ENCODE assay signal across 12 cellular contexts in the genomic region with DNA sequence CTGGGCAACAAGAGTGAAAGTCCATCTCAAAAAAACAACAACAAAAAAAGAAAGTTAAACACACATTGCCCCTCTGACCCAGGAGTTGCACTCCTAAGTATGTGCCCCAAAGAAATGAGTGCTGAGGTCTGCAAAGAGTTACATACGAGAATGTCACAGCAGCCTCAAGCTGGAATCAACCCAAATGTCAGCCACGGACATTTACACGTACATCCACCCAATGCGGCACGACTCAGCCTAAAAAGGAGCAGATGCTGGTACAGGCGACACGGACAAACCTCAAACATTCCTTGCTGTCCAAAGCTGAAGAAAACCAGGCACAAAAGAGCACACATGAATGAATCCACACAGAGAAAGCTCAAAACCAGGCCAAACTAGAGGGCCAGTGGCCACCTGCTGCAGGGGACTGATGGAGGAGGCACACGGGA. TPM values are rescaled to one million over a fixed set of nuclear protein-coding genes. Genes with fewer than 3 reads are reported as not detected.
DNase-seq lines count a peak whose midpoint lies in the region; ATAC-seq and TF ChIP-seq lines count a peak whose summit lies in the region.
"Had no signal": no experiment of that assay in that cellular context is flagged by ENCODE, and none has a peak within 500 bp of the region (broad histone marks: within the 10 kb centered on the region; RNA-seq: fewer than 3 reads in every experiment).

No MANE protein-coding gene starts in this region.

- no peak for TF ChIP-seq CTCF in SU-DHL-6 (IDR thresholded peaks at IDR 0.05; ENCODE audit: insufficient read depth, low read length, poor library complexity, severe bottlenecking)
- TF ChIP-seq CTCF in GM23338 (conservative IDR thresholded peaks at IDR 0.05; ENCODE audit: low read depth in 2 of 2): no peak

- no peak overlapping the region for H3K4me3 Mint-ChIP-seq in GM23338
- H3K4me3 Mint-ChIP-seq: nephron progenitor cell had no signal

- H3K79me2 ChIP-seq in SU-DHL-6 (ENCODE audit: insufficient read depth, low read length): peaks cover 86% of the 10 kb centered on the region
- H3K79me2 ChIP-seq in GM23338 (replicated peaks; ENCODE audit: insufficient read depth): peaks cover 40% of the 10 kb centered on the region

- H3K4me1 ChIP-seq in subcutaneous abdominal adipose tissue (ENCODE audit: control insufficient read depth in 5 of 5, insufficient read depth in 5 of 5, low read length in 5 of 5) (peaks cover 51 to 93% (median 86%) of the 10 kb centered on the region in 5 donors), GM23338 (ENCODE audit: insufficient read depth) (peaks cover 24% of the 10 kb centered on the region)

- peaks cover 9% of the 10 kb centered on the region for H3K27me3 Mint-ChIP-seq in GM23338 (ENCODE audit: insufficient read depth, low read depth, poor library complexity)

- H3K4me1 Mint-ChIP-seq in GM23338: peaks cover 52% of the 10 kb centered on the region

- H4K20me1 ChIP-seq in SU-DHL-6 (ENCODE audit: low read depth, low read length) (no peaks in the 10 kb centered on the region), GM23338 (replicated peaks; ENCODE audit: insufficient read depth) (peaks cover 16% of the 10 kb centered on the region)

- no peak overlapping the region; the same call in 1 of the 2 replicates for H3K27ac Mint-ChIP-seq in GM23338
- H3K27ac Mint-ChIP-seq: nephron progenitor cell had no signal

- H3K9me3 Mint-ChIP-seq in GM23338: no peaks in the 10 kb centered on the region
- H3K9me3 Mint-ChIP-seq: nephron progenitor cell had no signal

- ATAC-seq in GM23338: no peak
- ATAC-seq: HCT116 had no signal

- H3K36me3 Mint-ChIP-seq in GM23338 (ENCODE audit: low read depth): no peaks in the 10 kb centered on the region

- H3K4me2 ChIP-seq in SU-DHL-6 (ENCODE audit: low read depth, low read length, poor library complexity, severe bottlenecking) (peak overlapping the region; percentile 57), GM23338 (no peak overlapping the region)

- H3K9me3 ChIP-seq in SU-DHL-6 (ENCODE audit: insufficient read depth, low read length): no peaks in the 10 kb centered on the region
- H3K9me3 ChIP-seq in subcutaneous abdominal adipose tissue (ENCODE audit: control insufficient read depth in 5 of 5, low read length in 5 of 5): no peaks in the 10 kb centered on the region

- no peak overlapping the region for H2AFZ ChIP-seq in SU-DHL-6 (ENCODE audit: low read depth, low read length, severe bottlenecking)
- no peak overlapping the region for H2AFZ ChIP-seq in GM23338

- H3K36me3 ChIP-seq in SU-DHL-6 (ENCODE audit: low read length) (no peaks in the 10 kb centered on the region), subcutaneous abdominal adipose tissue (ENCODE audit: control insufficient read depth in 5 of 5, insufficient read depth in 5 of 5, low read length in 5 of 5) (peaks cover 0 to 3% (median 0%) of the 10 kb centered on the region in 5 donors), GM23338 (ENCODE audit: insufficient read depth) (no peaks in the 10 kb centered on the region)

- no peaks in the 10 kb centered on the region for H3K27me3 ChIP-seq in SU-DHL-6 (ENCODE audit: low read length)
- no peaks in the 10 kb centered on the region for H3K27me3 ChIP-seq in subcutaneous abdominal adipose tissue (ENCODE audit: control insufficient read depth in 5 of 5, insufficient read depth in 4 of 5, low read length in 5 of 5)
- H3K27me3 ChIP-seq in GM23338 (ENCODE audit: insufficient read depth): no peaks in the 10 kb centered on the region

- DNase-seq in NCI-H2171 treated with DMSO at 0.1 percent for 48 hours (lab: John Stamatoyannopoulos, UW) (peak; percentile 33), NCI-H2171 (lab: John Stamatoyannopoulos, UW) (no peak), hepatic stellate cell (ENCODE audit: low spot score) (peak; percentile 50), GM23338 (ENCODE audit: low spot score) (no peak), GDM1 (lab: John Stamatoyannopoulos, UW) (no peak)
- no peak for DNase-seq in stimulated activated CD4-positive, alpha-beta T cell treated with anti-CD3 and anti-CD28 coated beads, Interleukin-1b, Interleukin-23, amount 100 ng/mL, for 48 hours
- DNase-seq: NCI-H748 treated with DMSO at 0.1 percent for 48 hours, nephron progenitor cell, T1000 had no signal

- peaks cover 32% of the 10 kb centered on the region for H3F3A ChIP-seq in SU-DHL-6 (ENCODE audit: insufficient read depth)
- 0 out of 2 replicates have a peak, but pooled peaks cover 4% of the 10 kb centered on the region for H3F3A ChIP-seq in GM23338 (replicated peaks; ENCODE audit: low read depth)

- H3K9me2 ChIP-seq in SU-DHL-6 (replicated peaks; ENCODE audit: insufficient read depth, low read length) (no peaks in the 10 kb centered on the region), GM23338 (ENCODE audit: insufficient read depth) (no peaks in the 10 kb centered on the region)

- H3K4me3 ChIP-seq in SU-DHL-6 (ENCODE audit: insufficient read depth, low read length, poor library complexity, severe bottlenecking) (peak overlapping the region; percentile 22), subcutaneous abdominal adipose tissue (ENCODE audit: low read depth in 1 of 5, low read length in 5 of 5) (peak overlapping the region in 2 of 5 donors; percentile 6 to 22), GM23338 (no peak overlapping the region)

- H3K27ac ChIP-seq in SU-DHL-6 (ENCODE audit: low read depth, low read length) (peak overlapping the region; percentile 95), subcutaneous abdominal adipose tissue (ENCODE audit: low read depth, low read length) (peak overlapping the region; percentile 89), GM23338 (ENCODE audit: low read depth) (no peak overlapping the region)

- H3K9ac ChIP-seq in SU-DHL-6 (ENCODE audit: low read length): peak overlapping the region; percentile 48
- no peak overlapping the region for H3K9ac ChIP-seq in subcutaneous abdominal adipose tissue (ENCODE audit: low read length in 5 of 5)

TF ChIP-seq in GM23338, 12 proteins besides CTCF, POLR2A, EP300 and RAD21 (continues in another document):
- TF ChIP-seq POLR2AphosphoS5 (IDR thresholded peaks at IDR 0.05; ENCODE audit: low read depth) (no peak), ZNF331 (CRISPR knock-in tag; IDR thresholded peaks at IDR 0.05; ENCODE audit: low read depth) (no peak), JUNB (IDR thresholded peaks at IDR 0.05; ENCODE audit: unreplicated experiment) (no peak)
- TF ChIP-seq, protein P1, sequence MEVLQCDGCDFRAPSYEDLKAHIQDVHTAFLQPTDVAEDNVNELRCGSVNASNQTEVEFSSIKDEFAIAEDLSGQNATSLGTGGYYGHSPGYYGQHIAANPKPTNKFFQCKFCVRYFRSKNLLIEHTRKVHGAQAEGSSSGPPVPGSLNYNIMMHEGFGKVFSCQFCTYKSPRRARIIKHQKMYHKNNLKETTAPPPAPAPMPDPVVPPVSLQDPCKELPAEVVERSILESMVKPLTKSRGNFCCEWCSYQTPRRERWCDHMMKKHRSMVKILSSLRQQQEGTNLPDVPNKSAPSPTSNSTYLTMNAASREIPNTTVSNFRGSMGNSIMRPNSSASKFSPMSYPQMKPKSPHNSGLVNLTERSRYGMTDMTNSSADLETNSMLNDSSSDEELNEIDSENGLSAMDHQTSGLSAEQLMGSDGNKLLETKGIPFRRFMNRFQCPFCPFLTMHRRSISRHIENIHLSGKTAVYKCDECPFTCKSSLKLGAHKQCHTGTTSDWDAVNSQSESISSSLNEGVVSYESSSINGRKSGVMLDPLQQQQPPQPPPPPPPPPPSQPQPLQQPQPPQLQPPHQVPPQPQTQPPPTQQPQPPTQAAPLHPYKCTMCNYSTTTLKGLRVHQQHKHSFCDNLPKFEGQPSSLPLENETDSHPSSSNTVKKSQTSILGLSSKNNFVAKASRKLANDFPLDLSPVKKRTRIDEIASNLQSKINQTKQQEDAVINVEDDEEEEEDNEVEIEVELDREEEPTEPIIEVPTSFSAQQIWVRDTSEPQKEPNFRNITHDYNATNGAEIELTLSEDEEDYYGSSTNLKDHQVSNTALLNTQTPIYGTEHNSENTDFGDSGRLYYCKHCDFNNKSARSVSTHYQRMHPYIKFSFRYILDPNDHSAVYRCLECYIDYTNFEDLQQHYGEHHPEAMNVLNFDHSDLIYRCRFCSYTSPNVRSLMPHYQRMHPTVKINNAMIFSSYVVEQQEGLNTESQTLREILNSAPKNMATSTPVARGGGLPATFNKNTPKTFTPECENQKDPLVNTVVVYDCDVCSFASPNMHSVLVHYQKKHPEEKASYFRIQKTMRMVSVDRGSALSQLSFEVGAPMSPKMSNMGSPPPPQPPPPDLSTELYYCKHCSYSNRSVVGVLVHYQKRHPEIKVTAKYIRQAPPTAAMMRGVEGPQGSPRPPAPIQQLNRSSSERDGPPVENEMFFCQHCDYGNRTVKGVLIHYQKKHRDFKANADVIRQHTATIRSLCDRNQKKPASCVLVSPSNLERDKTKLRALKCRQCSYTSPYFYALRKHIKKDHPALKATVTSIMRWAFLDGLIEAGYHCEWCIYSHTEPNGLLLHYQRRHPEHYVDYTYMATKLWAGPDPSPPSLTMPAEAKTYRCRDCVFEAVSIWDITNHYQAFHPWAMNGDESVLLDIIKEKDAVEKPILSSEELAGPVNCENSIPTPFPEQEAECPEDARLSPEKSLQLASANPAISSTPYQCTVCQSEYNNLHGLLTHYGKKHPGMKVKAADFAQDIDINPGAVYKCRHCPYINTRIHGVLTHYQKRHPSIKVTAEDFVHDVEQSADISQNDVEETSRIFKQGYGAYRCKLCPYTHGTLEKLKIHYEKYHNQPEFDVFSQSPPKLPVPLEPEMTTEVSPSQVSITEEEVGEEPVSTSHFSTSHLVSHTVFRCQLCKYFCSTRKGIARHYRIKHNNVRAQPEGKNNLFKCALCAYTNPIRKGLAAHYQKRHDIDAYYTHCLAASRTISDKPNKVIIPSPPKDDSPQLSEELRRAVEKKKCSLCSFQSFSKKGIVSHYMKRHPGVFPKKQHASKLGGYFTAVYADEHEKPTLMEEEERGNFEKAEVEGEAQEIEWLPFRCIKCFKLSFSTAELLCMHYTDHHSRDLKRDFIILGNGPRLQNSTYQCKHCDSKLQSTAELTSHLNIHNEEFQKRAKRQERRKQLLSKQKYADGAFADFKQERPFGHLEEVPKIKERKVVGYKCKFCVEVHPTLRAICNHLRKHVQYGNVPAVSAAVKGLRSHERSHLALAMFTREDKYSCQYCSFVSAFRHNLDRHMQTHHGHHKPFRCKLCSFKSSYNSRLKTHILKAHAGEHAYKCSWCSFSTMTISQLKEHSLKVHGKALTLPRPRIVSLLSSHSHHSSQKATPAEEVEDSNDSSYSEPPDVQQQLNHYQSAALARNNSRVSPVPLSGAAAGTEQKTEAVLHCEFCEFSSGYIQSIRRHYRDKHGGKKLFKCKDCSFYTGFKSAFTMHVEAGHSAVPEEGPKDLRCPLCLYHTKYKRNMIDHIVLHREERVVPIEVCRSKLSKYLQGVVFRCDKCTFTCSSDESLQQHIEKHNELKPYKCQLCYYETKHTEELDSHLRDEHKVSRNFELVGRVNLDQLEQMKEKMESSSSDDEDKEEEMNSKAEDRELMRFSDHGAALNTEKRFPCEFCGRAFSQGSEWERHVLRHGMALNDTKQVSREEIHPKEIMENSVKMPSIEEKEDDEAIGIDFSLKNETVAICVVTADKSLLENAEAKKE (CRISPR knock-in tag; IDR thresholded peaks at IDR 0.05): no peak

RNA-seq across cellular contexts. Expression of a gene that starts 46.8 kb away (rescaled TPM):
- total RNA-seq in GM23338 (2014; rRNA removed; shearing (Covaris generic)): 45.0 and 48.0 TPM in 2 replicates
- polyA plus RNA-seq in GM23338 (2016; fragmentation: Nextera tagmentation; extraction: Ambion mirVana): 10.4 and 11.0 TPM in 2 replicates

Comparison
In these comparisons a context has a peak if more than half of its experiments do, and no peak if none do; other contexts are left out.
1. DNase-seq: peak in NCI-H2171 treated with DMSO at 0.1 percent for 48 hours (single experiment) and hepatic stellate cell (single experiment); none in NCI-H2171 (single experiment), GM23338 (single experiment), stimulated activated CD4-positive, alpha-beta T cell treated with anti-CD3 and anti-CD28 coated beads, Interleukin-1b, Interleukin-23, amount 100 ng/mL, for 48 hours (single experiment) and GDM1 (single experiment).